Comparison of ENCODE assay signal across 19 cellular contexts in genomic region chr16:81468269-81468902, GRCh38. TPM values are rescaled to one million over a fixed set of nuclear protein-coding genes. Genes with fewer than 3 reads are reported as not detected.
DNase-seq lines count a peak whose midpoint lies in the region; ATAC-seq, FAIRE-seq and TF ChIP-seq lines count a peak whose summit lies in the region.
"Had no signal": no experiment of that assay in that cellular context is flagged by ENCODE, and none has a peak within 500 bp of the region (broad histone marks: within the 10 kb centered on the region; RNA-seq: fewer than 3 reads in every experiment).

No MANE protein-coding gene starts in this region.

- H3K79me2 ChIP-seq in GM23338 (replicated peaks; ENCODE audit: insufficient read depth): peaks cover 100% of the 10 kb centered on the region

- peak overlapping the region; percentile 86 for H3K27ac Mint-ChIP-seq in T-helper 2 cell treated with Interferon-gamma antibody and Interleukin-4, amounts not matched to agents 5 μg/mL and 100 μg/mL, for 36 hours
- H3K27ac Mint-ChIP-seq in GM23338: no peak overlapping the region; the same call in 1 of the 2 replicates
- H3K27ac Mint-ChIP-seq in activated T-helper 17 cell treated with anti-CD3 and anti-CD28 coated beads, Interleukin-2, amount 50 U/mL, for 72 hours: peak overlapping the region; percentile 79
- H3K27ac Mint-ChIP-seq in natural killer cell treated with Interleukin-12 subunit alpha and Interleukin-12 subunit beta and Interleukin-15 and Interleukin-18, amount 100 ng/mL, for 72 hours: peak overlapping the region; percentile 96 to 98

- H3K4me1 Mint-ChIP-seq in T-helper 2 cell treated with Interferon-gamma antibody and Interleukin-4, amounts not matched to agents 5 μg/mL and 100 μg/mL, for 36 hours (ENCODE audit: low read depth): peaks cover 64% of the 10 kb centered on the region
- peaks cover 27% of the 10 kb centered on the region for H3K4me1 Mint-ChIP-seq in GM23338
- peaks cover 48% of the 10 kb centered on the region for H3K4me1 Mint-ChIP-seq in activated T-helper 17 cell treated with anti-CD3 and anti-CD28 coated beads, Interleukin-2, amount 50 U/mL, for 72 hours
- peaks cover 66 to 75% of the 10 kb centered on the region in 2 donors for H3K4me1 Mint-ChIP-seq in natural killer cell treated with Interleukin-12 subunit alpha and Interleukin-12 subunit beta and Interleukin-15 and Interleukin-18, amount 100 ng/mL, for 72 hours (ENCODE audit: low read depth in 2 of 2)

- H3K4me3 Mint-ChIP-seq in T-helper 2 cell treated with Interferon-gamma antibody and Interleukin-4, amounts not matched to agents 5 μg/mL and 100 μg/mL, for 36 hours: peak overlapping the region; percentile 32
- H3K4me3 Mint-ChIP-seq in GM23338: no peak overlapping the region
- H3K4me3 Mint-ChIP-seq in activated T-helper 17 cell treated with anti-CD3 and anti-CD28 coated beads, Interleukin-2, amount 50 U/mL, for 72 hours: peak overlapping the region; percentile 49
- H3K4me3 Mint-ChIP-seq in natural killer cell treated with Interleukin-12 subunit alpha and Interleukin-12 subunit beta and Interleukin-15 and Interleukin-18, amount 100 ng/mL, for 72 hours: no peak overlapping the region

- no peak for DNase-seq in T-helper 2 cell treated with Interferon-gamma antibody and Interleukin-4, amounts not matched to agents 5 μg/mL and 100 μg/mL, for 36 hours (ENCODE audit: low spot score)
- DNase-seq in T-helper 2 cell (no peak), GM23338 (ENCODE audit: low spot score) (no peak), dedifferentiated amniotic fluid mesenchymal stem cell (ENCODE audit: extremely low spot score) (no peak), GM12891 (ENCODE audit: insufficient read length, low spot score) (no peak)
- DNase-seq in natural killer cell treated with Interleukin-12 subunit alpha and Interleukin-12 subunit beta and Interleukin-15 and Interleukin-18, amount 100 ng/mL, for 72 hours (ENCODE audit: low spot score): no peak
- DNase-seq: activated T-cell treated with anti-CD3 and anti-CD28 coated beads, Interleukin-2, amount 50 U/mL, for 1 hour; MM.1S; NCI-H2029; NCI-H69; PC-9; stimulated activated CD4-positive, alpha-beta T cell treated with anti-CD3 and anti-CD28 coated beads, Interleukin-2, amount 100 ng/mL, for 48 hours had no signal

- H3K27ac ChIP-seq in GM23338 (ENCODE audit: low read depth): peak overlapping the region; percentile 39; the same call in 1 of the 2 replicates
- H3K27ac ChIP-seq: ascending aorta had no signal

- no peaks in the 10 kb centered on the region; the same call in 1 of the 2 replicates for H3K4me1 ChIP-seq in GM23338 (ENCODE audit: insufficient read depth)

- H3K27me3 Mint-ChIP-seq in T-helper 2 cell treated with Interferon-gamma antibody and Interleukin-4, amounts not matched to agents 5 μg/mL and 100 μg/mL, for 36 hours (ENCODE audit: low read depth): no peaks in the 10 kb centered on the region
- peaks cover 4% of the 10 kb centered on the region for H3K27me3 Mint-ChIP-seq in GM23338 (ENCODE audit: insufficient read depth, low read depth, poor library complexity)
- H3K27me3 Mint-ChIP-seq in activated T-helper 17 cell treated with anti-CD3 and anti-CD28 coated beads, Interleukin-2, amount 50 U/mL, for 72 hours: no peaks in the 10 kb centered on the region
- no peaks in the 10 kb centered on the region for H3K27me3 Mint-ChIP-seq in natural killer cell treated with Interleukin-12 subunit alpha and Interleukin-12 subunit beta and Interleukin-15 and Interleukin-18, amount 100 ng/mL, for 72 hours

- no peak overlapping the region for H2AFZ ChIP-seq in GM23338
- H2AFZ ChIP-seq: PC-9 had no signal

- FAIRE-seq in GM12891 (lab: Jason Lieb, UNC): no peak
- FAIRE-seq: H1 had no signal

- H3K9me3 Mint-ChIP-seq in T-helper 2 cell treated with Interferon-gamma antibody and Interleukin-4, amounts not matched to agents 5 μg/mL and 100 μg/mL, for 36 hours: no peaks in the 10 kb centered on the region
- no peaks in the 10 kb centered on the region for H3K9me3 Mint-ChIP-seq in GM23338
- no peaks in the 10 kb centered on the region for H3K9me3 Mint-ChIP-seq in activated T-helper 17 cell treated with anti-CD3 and anti-CD28 coated beads, Interleukin-2, amount 50 U/mL, for 72 hours
- no peaks in the 10 kb centered on the region for H3K9me3 Mint-ChIP-seq in natural killer cell treated with Interleukin-12 subunit alpha and Interleukin-12 subunit beta and Interleukin-15 and Interleukin-18, amount 100 ng/mL, for 72 hours

- H4K20me1 ChIP-seq in GM23338 (replicated peaks; ENCODE audit: insufficient read depth): peaks cover 83% of the 10 kb centered on the region

- ATAC-seq in GM23338: no peak
- no peak for ATAC-seq in activated T-helper 17 cell treated with anti-CD3 and anti-CD28 coated beads, Interleukin-2, amount 50 U/mL, for 72 hours (replicated peaks)
- no peak for ATAC-seq in natural killer cell treated with Interleukin-12 subunit alpha and Interleukin-12 subunit beta and Interleukin-15 and Interleukin-18, amount 100 ng/mL, for 72 hours
- no peak for ATAC-seq in GM18870 (IDR thresholded peaks at IDR 0.05; ENCODE audit: unreplicated experiment)
- ATAC-seq: sciatic nerve had no signal

- TF ChIP-seq CTCF in GM23338 (conservative IDR thresholded peaks at IDR 0.05; ENCODE audit: low read depth in 2 of 2): no peak

- H3K9me2 ChIP-seq in GM23338 (ENCODE audit: insufficient read depth): no peaks in the 10 kb centered on the region

- no peak for TF ChIP-seq POLR2A in GM12891 (IDR thresholded peaks at IDR 0.05; ENCODE audit: low read depth, low read length)

- H3K4me3 ChIP-seq in GM23338: no peak overlapping the region
- H3K4me3 ChIP-seq: ascending aorta, coronary artery, PC-9, tibial nerve had no signal

- H3K36me3 Mint-ChIP-seq in T-helper 2 cell treated with Interferon-gamma antibody and Interleukin-4, amounts not matched to agents 5 μg/mL and 100 μg/mL, for 36 hours (ENCODE audit: low read depth): peaks cover 33% of the 10 kb centered on the region
- peaks cover 14% of the 10 kb centered on the region for H3K36me3 Mint-ChIP-seq in GM23338 (ENCODE audit: low read depth)
- peaks cover 8% of the 10 kb centered on the region for H3K36me3 Mint-ChIP-seq in activated T-helper 17 cell treated with anti-CD3 and anti-CD28 coated beads, Interleukin-2, amount 50 U/mL, for 72 hours (ENCODE audit: low read depth)
- no peaks in the 10 kb centered on the region for H3K36me3 Mint-ChIP-seq in natural killer cell treated with Interleukin-12 subunit alpha and Interleukin-12 subunit beta and Interleukin-15 and Interleukin-18, amount 100 ng/mL, for 72 hours

- H3F3A ChIP-seq in GM23338 (replicated peaks; ENCODE audit: low read depth): peaks cover 18% of the 10 kb centered on the region; the same call in 1 of the 2 replicates

- H3K4me2 ChIP-seq in GM23338: no peak overlapping the region
- H3K4me2 ChIP-seq: PC-9 had no signal

- H3K36me3 ChIP-seq in GM23338 (ENCODE audit: insufficient read depth): no peaks in the 10 kb centered on the region
- H3K36me3 ChIP-seq: ascending aorta, tibial nerve had no signal

- no peaks in the 10 kb centered on the region for H3K27me3 ChIP-seq in GM23338 (ENCODE audit: insufficient read depth)
- H3K27me3 ChIP-seq: ascending aorta, tibial nerve had no signal

TF ChIP-seq in GM23338, 12 proteins besides CTCF, POLR2A, EP300 and RAD21 (continues in another document):
- TF ChIP-seq ETS1 (IDR thresholded peaks at IDR 0.05) (no peak), NANOG (IDR thresholded peaks at IDR 0.05; ENCODE audit: borderline replicate concordance) (no peak), JUNB (IDR thresholded peaks at IDR 0.05; ENCODE audit: unreplicated experiment) (no peak)

TF ChIP-seq in GM12891, 5 proteins besides CTCF, POLR2A, EP300 and RAD21:
- TF ChIP-seq SPI1 (IDR thresholded peaks at IDR 0.05; ENCODE audit: low read depth, low read length) (no peak), POU2F2 (IDR thresholded peaks at IDR 0.05; ENCODE audit: low read depth, low read length) (no peak), PAX5 (IDR thresholded peaks at IDR 0.05; ENCODE audit: insufficient read depth, low read length, severe bottlenecking) (no peak), TAF1 (IDR thresholded peaks at IDR 0.05; ENCODE audit: low read depth, low read length) (no peak)

RNA-seq across cellular contexts. Expression of gene CMIP, which starts 23.8 kb away (rescaled TPM):
- total RNA-seq in GM23338 (2014; rRNA removed; shearing (Covaris generic)): 49.8 and 62.3 TPM in 2 replicates
- 9.5 and 10.5 TPM in 2 replicates for polyA plus RNA-seq in GM23338 (2016; fragmentation: Nextera tagmentation; extraction: Ambion mirVana)
- 10 to 100 TPM; 28.5 to 57.5 TPM for total RNA-seq in activated T-helper 17 cell treated with anti-CD3 and anti-CD28 coated beads, Interleukin-2, amount 50 U/mL, for 72 hours
- 10 to 100 TPM; 48.0 to 57.6 TPM for total RNA-seq in natural killer cell treated with Interleukin-12 subunit alpha and Interleukin-12 subunit beta and Interleukin-15 and Interleukin-18, amount 100 ng/mL, for 72 hours
- 15.3 TPM for polyA plus RNA-seq in GM12891 (2012; ENCODE audit: low read depth, missing spikeins)

Comparison
In these comparisons a context has a peak if more than half of its experiments do, and no peak if none do; other contexts are left out.
1. H3K4me3 Mint-ChIP-seq: peak in T-helper 2 cell treated with Interferon-gamma antibody and Interleukin-4, amounts not matched to agents 5 μg/mL and 100 μg/mL, for 36 hours (single experiment) and activated T-helper 17 cell treated with anti-CD3 and anti-CD28 coated beads, Interleukin-2, amount 50 U/mL, for 72 hours (single experiment); none in GM23338 (single experiment) and natural killer cell treated with Interleukin-12 subunit alpha and Interleukin-12 subunit beta and Interleukin-15 and Interleukin-18, amount 100 ng/mL, for 72 hours (single experiment).